15 cellular contexts compared by ENCODE assay signal in genomic region chr20:24491043-24491756, GRCh38. TPM values are rescaled to one million over a fixed set of nuclear protein-coding genes. Genes with fewer than 3 reads are reported as not detected.
"Had no signal": no experiment of that assay in that cellular context is flagged by ENCODE, and none has a peak within 500 bp of the region (broad histone marks: within the 10 kb centered on the region; RNA-seq: fewer than 3 reads in every experiment).

No MANE protein-coding gene starts in this region.

- H3K36me3 ChIP-seq: gastrocnemius medialis, heart left ventricle, upper lobe of left lung had no signal

- ATAC-seq: activated CD8-positive, alpha-beta T cell treated with anti-CD3 and anti-CD28 coated beads, Interleukin-2, amount 10 ng/mL, durations not matched to agents 7 days and 5 days; gastrocnemius medialis; heart left ventricle; T-helper 17 cell had no signal

- H3K9me3 ChIP-seq: gastrocnemius medialis, heart left ventricle, upper lobe of left lung had no signal

- H3K27me3 ChIP-seq: gastrocnemius medialis, heart left ventricle, upper lobe of left lung had no signal

- DNase-seq: activated CD4-positive, alpha-beta T cell treated with anti-CD3 and anti-CD28 coated beads, Interleukin-2, amount 10 ng/mL, durations not matched to agents 24 days and 14 days; activated CD4-positive, CD25-positive, alpha-beta regulatory T cell; activated CD8-positive, alpha-beta T cell treated with anti-CD3 and anti-CD28 coated beads, Interleukin-2, amount 10 ng/mL, durations not matched to agents 7 days and 5 days; activated gamma-delta T cell treated with Interleukin-2 at 50 U/mL for 16 hours; amniotic stem cell; cortex of kidney; effector CD8-positive, alpha-beta T cell; gastrocnemius medialis; heart left ventricle; mammary epithelial cell; naive B cell; T-helper 17 cell; upper lobe of left lung had no signal

- H3K4me3 ChIP-seq: gastrocnemius medialis, heart left ventricle, skin epidermis, upper lobe of left lung had no signal

- H3K27ac ChIP-seq: gastrocnemius medialis, skin epidermis, upper lobe of left lung had no signal

- H3K4me1 ChIP-seq: gastrocnemius medialis, upper lobe of left lung had no signal

RNA-seq across cellular contexts. Expression of gene SYNDIG1, which starts 21.8 kb away (rescaled TPM):
- total RNA-seq: activated CD4-positive, alpha-beta T cell treated with anti-CD3 and anti-CD28 coated beads, Interleukin-2, amount 10 ng/mL, durations not matched to agents 24 days and 14 days; activated CD8-positive, alpha-beta T cell treated with anti-CD3 and anti-CD28 coated beads, Interleukin-2, amount 10 ng/mL, durations not matched to agents 7 days and 5 days; mononuclear cell; T-helper 17 cell had no signal
